ENCODE assay signal across 12 cellular contexts in the genomic region with DNA sequence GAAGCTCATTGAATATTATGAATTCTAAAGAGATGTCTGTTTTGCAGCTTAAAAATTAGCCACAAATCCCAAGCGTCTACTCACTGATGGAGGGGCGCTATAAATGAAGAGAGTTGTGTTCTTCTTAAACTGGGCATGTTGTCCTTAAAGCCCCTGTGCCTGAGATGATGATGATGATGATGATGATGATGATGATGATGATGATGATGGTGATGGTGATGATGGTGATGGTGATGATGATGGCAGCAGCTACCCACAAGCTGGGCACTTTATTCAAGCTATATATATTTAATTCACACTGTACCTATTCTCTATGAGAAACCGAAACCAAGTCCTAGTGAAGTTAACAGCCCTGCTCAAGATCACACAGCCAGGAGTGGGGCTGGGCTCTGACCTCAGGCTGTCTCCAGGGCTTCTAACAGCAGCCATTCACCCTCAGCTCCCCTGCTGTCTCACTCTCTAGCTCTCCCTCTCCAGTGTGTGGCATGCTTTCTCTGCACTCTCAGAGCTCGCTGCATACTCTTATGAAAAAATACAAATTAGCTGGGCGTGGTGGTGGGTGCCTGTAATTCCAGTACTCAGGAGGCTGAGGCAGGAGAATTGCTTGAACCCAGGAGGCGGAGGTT.
DNase-seq lines count a peak whose midpoint lies in the region; ATAC-seq and TF ChIP-seq lines count a peak whose summit lies in the region.
"Had no signal": no experiment of that assay in that cellular context is flagged by ENCODE, and none has a peak within 500 bp of the region (broad histone marks: within the 10 kb centered on the region; RNA-seq: fewer than 3 reads in every experiment).

No MANE protein-coding gene starts in this region.

- H3K27me3 Mint-ChIP-seq in activated T-helper 1 cell treated with anti-CD3 and anti-CD28 coated beads, Interleukin-12 subunit alpha, Interleukin-12 subunit beta, Interleukin-2, Interleukin-4 antibody, amounts not matched to agents 30 ng/mL and 10 ng/mL and 1 ng/mL, durations not matched to agents 14 hours and 24 hours and 36 hours (ENCODE audit: insufficient read depth), result peaks cover 5% of the 10 kb centered on the region
- no peaks in the 10 kb centered on the region for H3K27me3 Mint-ChIP-seq in nephron (ENCODE audit: low read depth)

- peak overlapping the region; percentile 9 for H3K27ac Mint-ChIP-seq in activated T-helper 1 cell treated with anti-CD3 and anti-CD28 coated beads, Interleukin-12 subunit alpha, Interleukin-12 subunit beta, Interleukin-2, Interleukin-4 antibody, amounts not matched to agents 30 ng/mL and 10 ng/mL and 1 ng/mL, durations not matched to agents 14 hours and 24 hours and 36 hours
- peak overlapping the region; percentile 65 to 85 (median 77) for H3K27ac Mint-ChIP-seq in nephron
- H3K27ac Mint-ChIP-seq: stimulated activated naive B cell treated with anti-CD40 and anti-IgM and Interleukin-4, amounts not matched to agents 10 μg/mL and 1 μg/mL and 100 μg/mL, for 72 hours had no signal

- TF ChIP-seq CTCF in nephron (IDR thresholded peaks at IDR 0.05; ENCODE audit: unreplicated experiment in 3 of 3), result no peak

- intact Hi-C loops in activated T-helper 1 cell treated with anti-CD3 and anti-CD28 coated beads, Interleukin-12 subunit alpha, Interleukin-12 subunit beta, Interleukin-2, Interleukin-4 antibody, amounts not matched to agents 30 ng/mL and 10 ng/mL and 1 ng/mL, durations not matched to agents 14 hours and 24 hours and 36 hours (cut with micrococcal nuclease), result loop anchor here (10.0 kb wide), 1 partner anchor 598 kb away; a partner anchor contains a TSS

- H3K27ac ChIP-seq in substantia nigra (ENCODE audit: low read depth, low read length, poor library complexity, severe bottlenecking), result no peak overlapping the region
- H3K27ac ChIP-seq: cardiac muscle cell had no signal

- no peaks in the 10 kb centered on the region for H3K36me3 Mint-ChIP-seq in activated T-helper 1 cell treated with anti-CD3 and anti-CD28 coated beads, Interleukin-12 subunit alpha, Interleukin-12 subunit beta, Interleukin-2, Interleukin-4 antibody, amounts not matched to agents 30 ng/mL and 10 ng/mL and 1 ng/mL, durations not matched to agents 14 hours and 24 hours and 36 hours (ENCODE audit: low read depth)
- no peaks in the 10 kb centered on the region for H3K36me3 Mint-ChIP-seq in nephron (ENCODE audit: low read depth)
- H3K36me3 Mint-ChIP-seq: stimulated activated naive B cell treated with anti-CD40 and anti-IgM and Interleukin-4, amounts not matched to agents 10 μg/mL and 1 μg/mL and 100 μg/mL, for 72 hours had no signal

- H3K4me1 Mint-ChIP-seq in activated T-helper 1 cell treated with anti-CD3 and anti-CD28 coated beads, Interleukin-12 subunit alpha, Interleukin-12 subunit beta, Interleukin-2, Interleukin-4 antibody, amounts not matched to agents 30 ng/mL and 10 ng/mL and 1 ng/mL, durations not matched to agents 14 hours and 24 hours and 36 hours (ENCODE audit: low read depth), result peaks cover 67% of the 10 kb centered on the region
- peaks cover 55% of the 10 kb centered on the region for H3K4me1 Mint-ChIP-seq in nephron
- H3K4me1 Mint-ChIP-seq: stimulated activated naive B cell treated with anti-CD40 and anti-IgM and Interleukin-4, amounts not matched to agents 10 μg/mL and 1 μg/mL and 100 μg/mL, for 72 hours had no signal

- H3K4me3 Mint-ChIP-seq in activated T-helper 1 cell treated with anti-CD3 and anti-CD28 coated beads, Interleukin-12 subunit alpha, Interleukin-12 subunit beta, Interleukin-2, Interleukin-4 antibody, amounts not matched to agents 30 ng/mL and 10 ng/mL and 1 ng/mL, durations not matched to agents 14 hours and 24 hours and 36 hours, result no peak overlapping the region
- H3K4me3 Mint-ChIP-seq in nephron, result peak overlapping the region in 1 of 3 experiments; percentile 3
- H3K4me3 Mint-ChIP-seq: stimulated activated naive B cell treated with anti-CD40 and anti-IgM and Interleukin-4, amounts not matched to agents 10 μg/mL and 1 μg/mL and 100 μg/mL, for 72 hours had no signal

- ATAC-seq in HG03439 (IDR thresholded peaks at IDR 0.05; ENCODE audit: unreplicated experiment), result no peak
- ATAC-seq: stimulated activated naive B cell treated with anti-CD40 and anti-IgM and Interleukin-4, amounts not matched to agents 10 μg/mL and 1 μg/mL and 100 μg/mL, for 72 hours had no signal

- DNase-seq in NCI-H2196 (lab: John Stamatoyannopoulos, UW; ENCODE audit: unreplicated experiment) (peak; percentile 15), NCI-H2196 treated with DMSO at 0.1 percent for 48 hours (lab: John Stamatoyannopoulos, UW; ENCODE audit: unreplicated experiment) (no peak), NCI-H146 (lab: John Stamatoyannopoulos, UW) (peak; percentile 63), HK-2 (ENCODE audit: unreplicated experiment) (no peak), substantia nigra (lab: John Stamatoyannopoulos, UW) (no peak)
- DNase-seq in activated T-helper 1 cell treated with anti-CD3 and anti-CD28 coated beads, Interleukin-12 subunit alpha, Interleukin-12 subunit beta, Interleukin-2, Interleukin-4 antibody, amounts not matched to agents 30 ng/mL and 10 ng/mL and 1 ng/mL, durations not matched to agents 14 hours and 24 hours and 36 hours (ENCODE audit: low spot score), result peak; percentile 25
- DNase-seq: IMR-90; kidney; stimulated activated naive B cell treated with anti-CD40 and anti-IgM and Interleukin-4, amounts not matched to agents 10 μg/mL and 1 μg/mL and 100 μg/mL, for 72 hours had no signal

- no peaks in the 10 kb centered on the region for H3K9me3 Mint-ChIP-seq in activated T-helper 1 cell treated with anti-CD3 and anti-CD28 coated beads, Interleukin-12 subunit alpha, Interleukin-12 subunit beta, Interleukin-2, Interleukin-4 antibody, amounts not matched to agents 30 ng/mL and 10 ng/mL and 1 ng/mL, durations not matched to agents 14 hours and 24 hours and 36 hours
- H3K9me3 Mint-ChIP-seq in nephron, result no peaks in the 10 kb centered on the region
- H3K9me3 Mint-ChIP-seq: stimulated activated naive B cell treated with anti-CD40 and anti-IgM and Interleukin-4, amounts not matched to agents 10 μg/mL and 1 μg/mL and 100 μg/mL, for 72 hours had no signal

Comparison
In these comparisons a context has a peak if more than half of its experiments do, and no peak if none do; other contexts are left out.
1. DNase-seq: peak in NCI-H2196 (single experiment), NCI-H146 (single experiment) and activated T-helper 1 cell treated with anti-CD3 and anti-CD28 coated beads, Interleukin-12 subunit alpha, Interleukin-12 subunit beta, Interleukin-2, Interleukin-4 antibody, amounts not matched to agents 30 ng/mL and 10 ng/mL and 1 ng/mL, durations not matched to agents 14 hours and 24 hours and 36 hours (single experiment); none in NCI-H2196 treated with DMSO at 0.1 percent for 48 hours (single experiment), HK-2 (single experiment) and substantia nigra (0 of 49).